12 cellular contexts compared by ENCODE assay signal in genomic region chr1:42947965-42948732, GRCh38. TPM values are rescaled to one million over a fixed set of nuclear protein-coding genes. Genes with fewer than 3 reads are reported as not detected.
DNase-seq lines count a peak whose midpoint lies in the region; FAIRE-seq and TF ChIP-seq lines count a peak whose summit lies in the region.
"Had no signal": no experiment of that assay in that cellular context is flagged by ENCODE, and none has a peak within 500 bp of the region (broad histone marks: within the 10 kb centered on the region; RNA-seq: fewer than 3 reads in every experiment).

No MANE protein-coding gene starts in this region.

- H3K27me3 ChIP-seq in H1 (replicated peaks in 1 of 4; ENCODE audit: control insufficient read depth in 3 of 4, extremely low read depth in 1 of 4, insufficient read depth in 3 of 4, low read length in 3 of 4) = no peaks in the 10 kb centered on the region

- TF ChIP-seq CTCF in H1 (IDR thresholded peaks at IDR 0.05; ENCODE audit: control extremely low read depth in 1 of 3, insufficient read depth in 1 of 3, low read depth in 1 of 3, low read length in 3 of 3) (no peak), retinal pigment epithelial cell (conservative IDR thresholded peaks at IDR 0.05; ENCODE audit: low read depth, low read length) (no peak)

- H3K27ac Mint-ChIP-seq in T-helper 2 cell treated with Interferon-gamma antibody and Interleukin-4, amounts not matched to agents 5 μg/mL and 100 μg/mL, for 36 hours = peak overlapping the region; percentile 77

- H3K14ac ChIP-seq in H1 (ENCODE audit: insufficient read length) = no peak overlapping the region

- H2BK15ac ChIP-seq in H1 (ENCODE audit: low read length) = no peak overlapping the region

- H4K20me1 ChIP-seq in H1 (replicated peaks in 1 of 2; ENCODE audit: control insufficient read depth in 1 of 2, insufficient read depth in 2 of 2, low read length in 2 of 2) = peaks cover 63 to 69% of the 10 kb centered on the region in 2 experiments

- WGBS in H1 (ENCODE audit: extremely low coverage in 1 of 2, insufficient coverage in 1 of 2, insufficient read length in 1 of 2, insufficient replicate concordance in 2 of 2, low coverage in 1 of 2, low lambda C conversion rate in 2 of 2, missing lambda C conversion rate in 1 of 2), 2 experiments = 82% methylated on average over 13 of the region's 13 CpGs; no CpG with 5 or more reads in 1 of the 2 experiments

- peaks cover 82% of the 10 kb centered on the region for H3K4me1 Mint-ChIP-seq in T-helper 2 cell treated with Interferon-gamma antibody and Interleukin-4, amounts not matched to agents 5 μg/mL and 100 μg/mL, for 36 hours (ENCODE audit: low read depth)

- no peak overlapping the region for H4K91ac ChIP-seq in H1 (replicated peaks; ENCODE audit: insufficient read length, low read length)

- H3K36me3 Mint-ChIP-seq in T-helper 2 cell treated with Interferon-gamma antibody and Interleukin-4, amounts not matched to agents 5 μg/mL and 100 μg/mL, for 36 hours (ENCODE audit: low read depth) = peaks cover 60% of the 10 kb centered on the region

- peak overlapping the region; percentile 21 for H3K4me3 Mint-ChIP-seq in T-helper 2 cell treated with Interferon-gamma antibody and Interleukin-4, amounts not matched to agents 5 μg/mL and 100 μg/mL, for 36 hours

- H3K4me3 ChIP-seq in H1 (ENCODE audit: extremely low read depth in 1 of 4, insufficient read depth in 2 of 4, low read depth in 3 of 4, low read length in 4 of 4) = no peak overlapping the region
- peak overlapping the region; percentile 60 for H3K4me3 ChIP-seq in retinal pigment epithelial cell (ENCODE audit: low read length)

- no peak for TF ChIP-seq EP300 in H1 (IDR thresholded peaks at IDR 0.05; ENCODE audit: borderline replicate concordance in 1 of 2, low read depth in 2 of 2, low read length in 2 of 2)

- POLR2A ChIA-PET in H1 (lab: Charles Lee; ENCODE audit: partially characterized antibody) = interaction anchor here (1.4 to 5.5 kb wide), 9 partner anchors 8 to 77 kb away, joined by 5 to 29 read pairs (median 10); partner anchors contain the start of gene SLC2A1

- H4K8ac ChIP-seq in H1 (ENCODE audit: extremely low read depth, insufficient read depth, low read length) = no peak overlapping the region

- no peaks in the 10 kb centered on the region for H3K23me2 ChIP-seq in H1 (ENCODE audit: low read depth, low read length)

- H2BK120ac ChIP-seq in H1 (replicated peaks; ENCODE audit: low read depth, low read length) = no peak overlapping the region

- no peak for TF ChIP-seq RAD21 in H1 (IDR thresholded peaks at IDR 0.05 in 1 of 2, conservative IDR thresholded peaks at IDR 0.05 in 1 of 2; ENCODE audit: low read depth in 2 of 2, low read length in 2 of 2)

- CTCF ChIA-PET in H1 (lab: Charles Lee; ENCODE audit: partially characterized antibody) = interaction anchor here (0.8 to 2.9 kb wide), 5 partner anchors 9 to 125 kb away, joined by 4 to 15 read pairs (median 7); no protein-coding TSS in a partner anchor

- H3K56ac ChIP-seq in H1 (replicated peaks; ENCODE audit: insufficient read length, low read depth, low read length) = no peak overlapping the region

- H3K9ac ChIP-seq in H1 (replicated peaks in 1 of 4; ENCODE audit: extremely low read depth in 1 of 4, low read depth in 3 of 4, low read length in 3 of 4) = no peak overlapping the region

- H3K79me2 ChIP-seq in H1 (ENCODE audit: control insufficient read depth in 1 of 2, insufficient read depth in 2 of 2, low read length in 2 of 2) = peaks cover 64 to 99% of the 10 kb centered on the region in 2 experiments

- H2BK12ac ChIP-seq in H1 (ENCODE audit: low read depth, low read length) = 0 out of 2 replicates have a peak overlapping the region, but pooled peaks have one; percentile 27

- 0 out of 3 replicates have a peak, but pooled peaks of 1 of the 2 experiments have one; percentile 50 for TF ChIP-seq POLR2A in H1 (IDR thresholded peaks at IDR 0.05; ENCODE audit: control extremely low read depth in 1 of 2, low read depth in 2 of 2, low read length in 2 of 2)

- H3K4ac ChIP-seq in H1 (replicated peaks; ENCODE audit: insufficient read length, low read depth, low read length) = no peak overlapping the region

- peak overlapping the region; percentile 75; the same call in 1 of the 2 replicates for H2BK5ac ChIP-seq in H1 (ENCODE audit: low read depth, low read length)

- H2BK20ac ChIP-seq in H1 (ENCODE audit: low read length) = no peak overlapping the region

- no peak overlapping the region; the same call in 1 of the 2 replicates for H3K18ac ChIP-seq in H1 (ENCODE audit: extremely low read depth, low read length)

- H3K23ac ChIP-seq in H1 (ENCODE audit: insufficient read length) = no peak overlapping the region

- no peak overlapping the region for H4K5ac ChIP-seq in H1 (ENCODE audit: insufficient read length, low read depth, low read length)

- DNase-seq in T-helper 2 cell treated with Interferon-gamma antibody and Interleukin-4, amounts not matched to agents 5 μg/mL and 100 μg/mL, for 36 hours (ENCODE audit: low spot score) = no peak
- DNase-seq in T-helper 2 cell (no peak), MV-4-11 (lab: John Stamatoyannopoulos, UW) (peak; percentile 9), H1 (ENCODE audit: low read depth in 1 of 2, low spot score in 2 of 2) (no peak), retinal pigment epithelial cell (ENCODE audit: low read depth) (no peak), activated gamma-delta T cell (lab: John Stamatoyannopoulos, UW) (no peak), LoVo (ENCODE audit: low spot score) (no peak)
- DNase-seq in central memory CD4-positive, alpha-beta T cell = no peak
- DNase-seq: aorta, DMS79, NCI-H526 treated with DMSO at 0.1 percent for 48 hours, small intestine had no signal

- no peak overlapping the region for H2AK5ac ChIP-seq in H1 (ENCODE audit: low read depth, low read length)

- no peaks in the 10 kb centered on the region for H3K27me3 Mint-ChIP-seq in T-helper 2 cell treated with Interferon-gamma antibody and Interleukin-4, amounts not matched to agents 5 μg/mL and 100 μg/mL, for 36 hours (ENCODE audit: low read depth)

- no peak for FAIRE-seq in H1 (lab: Jason Lieb, UNC)
- FAIRE-seq: small intestine had no signal

- peak overlapping the region; percentile 12 to 17; a peak in 3 of 4 replicates for H3K4me2 ChIP-seq in H1 (ENCODE audit: insufficient read depth in 1 of 2, low read depth in 2 of 2, low read length in 2 of 2)

- no peak overlapping the region for H3K27ac ChIP-seq in H1 (ENCODE audit: low read depth, low read length)

- H3K79me1 ChIP-seq in H1 (ENCODE audit: low read depth, low read length) = peaks cover 28% of the 10 kb centered on the region

- no peak overlapping the region for H2AFZ ChIP-seq in H1 (ENCODE audit: low read length)

- no peaks in the 10 kb centered on the region for H3K9me3 ChIP-seq in H1 (ENCODE audit: insufficient read depth in 2 of 2, low read depth in 1 of 2, low read length in 1 of 2)

- no peaks in the 10 kb centered on the region for H3K9me3 Mint-ChIP-seq in T-helper 2 cell treated with Interferon-gamma antibody and Interleukin-4, amounts not matched to agents 5 μg/mL and 100 μg/mL, for 36 hours

- peaks cover 4 to 62% (median 20%) of the 10 kb centered on the region in 4 experiments; a peak in 6 of 8 replicates for H3K36me3 ChIP-seq in H1 (ENCODE audit: control insufficient read depth in 2 of 4, insufficient read depth in 4 of 4, low read length in 3 of 4)

- peaks cover 21 to 53% (median 35%) of the 10 kb centered on the region in 4 experiments for H3K4me1 ChIP-seq in H1 (replicated peaks in 1 of 4; ENCODE audit: control insufficient read depth in 3 of 4, insufficient read depth in 4 of 4, low read length in 3 of 4)

TF ChIP-seq in H1, 55 proteins besides CTCF, POLR2A, EP300 and RAD21 (continues in another document):
- TF ChIP-seq TBP (IDR thresholded peaks at IDR 0.05; ENCODE audit: low read depth, low read length) = no peak
- TF ChIP-seq SAP30 (IDR thresholded peaks at IDR 0.05; ENCODE audit: insufficient read depth, insufficient replicate concordance, low read length) = no peak
- no peak for TF ChIP-seq HDAC2 (IDR thresholded peaks at IDR 0.05; ENCODE audit: borderline replicate concordance in 1 of 2, low read depth in 2 of 2, low read length in 2 of 2)
- TF ChIP-seq SRF (IDR thresholded peaks at IDR 0.05; ENCODE audit: low read depth, low read length) = no peak
- TF ChIP-seq SP4 (IDR thresholded peaks at IDR 0.05; ENCODE audit: low read length) = no peak

RNA-seq across cellular contexts. Expression of gene SLC2A1, which starts 10.5 kb away (rescaled TPM):
- total RNA-seq in H1 (2021; fragmentation: NEBNext Ultra II Directional; extraction: Animal tissue kit (Norgen Biotek cat#: 25700)) = 230 and 239 TPM in 2 replicates
- polyA plus RNA-seq in H1 (2011; rRNA removed) = 308 and 434 TPM in 2 replicates
- 236 TPM for polyA plus RNA-seq in H1 (2011; cell fraction: cytosol; rRNA removed)
- polyA plus RNA-seq in H1 (2011; cell fraction: nucleus; rRNA removed) = 357 TPM
- polyA plus RNA-seq in H1 (2012, experiment 1 of 2) = 162 to 242 TPM (median 209 TPM) in 4 replicates
- polyA plus RNA-seq in H1 (2012, experiment 2 of 2) = 247 TPM
- 529 TPM for polyA plus RNA-seq in H1 (2013, experiment 1 of 2)
- polyA plus RNA-seq in H1 (2013, experiment 2 of 2) = 510 TPM
- polyA minus RNA-seq in H1 (2011; rRNA and poly(A)+ RNA removed) = 208 and 234 TPM in 2 replicates
- 142 TPM for polyA minus RNA-seq in H1 (2011; cell fraction: cytosol; rRNA and poly(A)+ RNA removed)
- polyA minus RNA-seq in H1 (2011; cell fraction: nucleus; rRNA and poly(A)+ RNA removed) = 197 TPM
